1 cellular context compared by ENCODE assay signal in the genomic region with DNA sequence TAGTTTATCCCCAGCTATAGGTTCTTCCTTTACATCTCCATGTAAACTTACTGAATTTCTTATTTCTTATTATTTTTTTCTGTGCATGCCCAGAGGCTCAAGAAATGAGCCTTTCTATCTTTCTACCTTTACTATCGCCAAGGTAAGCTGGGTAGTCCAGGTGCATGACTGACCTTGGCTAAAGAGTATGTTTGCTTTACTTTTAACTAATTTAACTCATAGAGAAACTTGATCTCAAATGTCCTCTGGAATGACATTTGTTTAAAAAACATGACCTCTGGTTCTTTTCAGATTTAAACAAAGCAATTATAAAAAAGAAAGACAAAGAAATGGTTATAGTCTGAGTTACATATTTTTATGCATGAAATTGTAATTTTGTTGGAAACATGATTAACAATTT.
TF ChIP-seq lines count a peak whose summit lies in the region.

No MANE protein-coding gene starts in this region.

TF ChIP-seq in liver, 16 proteins besides CTCF, POLR2A, EP300 and RAD21 (continued from another document):
- TF ChIP-seq NR2F2 (IDR thresholded peaks at IDR 0.05) (no peak), REST (IDR thresholded peaks at IDR 0.05) (no peak), HNF4G (IDR thresholded peaks at IDR 0.05) (no peak), RXRA (IDR thresholded peaks at IDR 0.05) (no peak), HNF4A (conservative IDR thresholded peaks at IDR 0.05) (no peak), FOXA1 (IDR thresholded peaks at IDR 0.05) (no peak)
- TF ChIP-seq, protein P1, sequence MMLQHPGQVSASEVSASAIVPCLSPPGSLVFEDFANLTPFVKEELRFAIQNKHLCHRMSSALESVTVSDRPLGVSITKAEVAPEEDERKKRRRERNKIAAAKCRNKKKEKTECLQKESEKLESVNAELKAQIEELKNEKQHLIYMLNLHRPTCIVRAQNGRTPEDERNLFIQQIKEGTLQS (IDR thresholded peaks at IDR 0.05) = no peak
- TF ChIP-seq, protein P2, sequence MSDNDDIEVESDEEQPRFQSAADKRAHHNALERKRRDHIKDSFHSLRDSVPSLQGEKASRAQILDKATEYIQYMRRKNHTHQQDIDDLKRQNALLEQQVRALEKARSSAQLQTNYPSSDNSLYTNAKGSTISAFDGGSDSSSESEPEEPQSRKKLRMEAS (IDR thresholded peaks at IDR 0.05) = no peak
